ENCODE assay signal across 16 cellular contexts in the genomic region with DNA sequence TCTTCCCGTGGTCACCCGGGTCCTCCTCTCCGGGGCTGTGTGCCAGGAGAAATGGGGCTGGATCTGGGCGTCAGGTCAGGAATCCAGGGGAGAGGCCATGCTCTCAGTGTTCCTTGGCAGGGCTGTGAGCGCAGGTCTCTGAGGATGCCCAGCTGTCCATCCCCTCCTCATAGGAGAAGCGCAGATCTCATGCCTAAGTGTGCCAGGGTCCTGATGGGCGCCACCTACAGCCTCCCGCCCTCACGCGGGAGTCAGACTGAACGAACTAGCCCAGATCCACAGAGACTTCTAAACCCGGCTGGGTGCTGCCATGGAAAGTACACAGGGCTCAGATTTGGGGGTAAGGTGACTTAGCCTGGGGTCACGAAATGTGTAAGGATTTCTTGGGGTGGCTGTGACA. TPM values are rescaled to one million over a fixed set of nuclear protein-coding genes. Genes with fewer than 3 reads are reported as not detected.
DNase-seq lines count a peak whose midpoint lies in the region; ATAC-seq and TF ChIP-seq lines count a peak whose summit lies in the region.
"Had no signal": no experiment of that assay in that cellular context is flagged by ENCODE, and none has a peak within 500 bp of the region (broad histone marks: within the 10 kb centered on the region; RNA-seq: fewer than 3 reads in every experiment).

No MANE protein-coding gene starts in this region.

- no peaks in the 10 kb centered on the region for H3K27me3 Mint-ChIP-seq in T-helper 1 cell treated with Interleukin-12 subunit alpha and Interleukin-12 subunit beta and Interleukin-4 antibody, amounts not matched to agents 30 μg/mL and 1 μg/mL, for 36 hours (ENCODE audit: low read depth)
- H3K27me3 Mint-ChIP-seq in endodermal cell (ENCODE audit: insufficient read depth): no peaks in the 10 kb centered on the region
- H3K27me3 Mint-ChIP-seq in stimulated activated naive CD8-positive, alpha-beta T cell treated with anti-CD3 and anti-CD28 coated beads, Interleukin-15, amount 100 ng/mL, for 72 hours: no peaks in the 10 kb centered on the region

- H3K27ac Mint-ChIP-seq in T-helper 1 cell treated with Interleukin-12 subunit alpha and Interleukin-12 subunit beta and Interleukin-4 antibody, amounts not matched to agents 30 μg/mL and 1 μg/mL, for 36 hours: peak overlapping the region; percentile 68
- H3K27ac Mint-ChIP-seq in endodermal cell: peak overlapping the region; percentile 44
- H3K27ac Mint-ChIP-seq in stimulated activated naive CD8-positive, alpha-beta T cell treated with anti-CD3 and anti-CD28 coated beads, Interleukin-15, amount 100 ng/mL, for 72 hours: peak overlapping the region; percentile 47 to 97

- TF ChIP-seq CTCF in endodermal cell (conservative IDR thresholded peaks at IDR 0.05): no peak

- ATAC-seq in right cardiac atrium (peak in 1 of 2 donors; percentile 17), HG03432 (IDR thresholded peaks at IDR 0.05; ENCODE audit: unreplicated experiment) (no peak)
- peak; percentile 43 for ATAC-seq in stimulated activated naive CD8-positive, alpha-beta T cell treated with anti-CD3 and anti-CD28 coated beads, Interleukin-15, amount 100 ng/mL, for 72 hours

- H3K9me3 ChIP-seq in right cardiac atrium (ENCODE audit: control insufficient read depth, low read length) (no peaks in the 10 kb centered on the region), endodermal cell (ENCODE audit: control insufficient read depth, low read length) (no peaks in the 10 kb centered on the region)
- H3K9me3 ChIP-seq: tibial artery had no signal

- peaks cover 6% of the 10 kb centered on the region for H3K36me3 ChIP-seq in endodermal cell (ENCODE audit: control insufficient read depth, insufficient read depth, low read length)

- 93% methylated on average over 13 of the region's 13 CpGs for WGBS in right cardiac atrium
- 95 to 97% methylated on average over 3 to 13 of the region's 13 CpGs for WGBS in endodermal cell (ENCODE audit: insufficient coverage in 1 of 2, insufficient read length in 1 of 2), 2 experiments

- H3K27me3 ChIP-seq in right cardiac atrium (ENCODE audit: control insufficient read depth, insufficient read depth) (no peaks in the 10 kb centered on the region), endodermal cell (ENCODE audit: control insufficient read depth, insufficient read depth, low read length, poor library complexity, severe bottlenecking) (no peaks in the 10 kb centered on the region)
- H3K27me3 ChIP-seq: tibial artery had no signal

- H3K4me1 ChIP-seq in right cardiac atrium (ENCODE audit: control insufficient read depth, insufficient read depth, low read length): no peaks in the 10 kb centered on the region
- H3K4me1 ChIP-seq in endodermal cell (ENCODE audit: control insufficient read depth, insufficient read depth, low read length): peaks cover 3% of the 10 kb centered on the region
- H3K4me1 ChIP-seq: tibial artery had no signal

- H3K36me3 Mint-ChIP-seq in T-helper 1 cell treated with Interleukin-12 subunit alpha and Interleukin-12 subunit beta and Interleukin-4 antibody, amounts not matched to agents 30 μg/mL and 1 μg/mL, for 36 hours (ENCODE audit: low read depth): peaks cover 22% of the 10 kb centered on the region
- H3K36me3 Mint-ChIP-seq in endodermal cell (ENCODE audit: low read depth): peaks cover 32% of the 10 kb centered on the region

- H3K27ac ChIP-seq in right cardiac atrium (ENCODE audit: low read length): no peak overlapping the region
- no peak overlapping the region for H3K27ac ChIP-seq in endodermal cell (ENCODE audit: low read depth, low read length)
- H3K27ac ChIP-seq: tibial artery, VCaP had no signal

- no peak overlapping the region for H3K4me3 Mint-ChIP-seq in T-helper 1 cell treated with Interleukin-12 subunit alpha and Interleukin-12 subunit beta and Interleukin-4 antibody, amounts not matched to agents 30 μg/mL and 1 μg/mL, for 36 hours
- no peak overlapping the region for H3K4me3 Mint-ChIP-seq in endodermal cell
- peak overlapping the region in 1 of 2 donors; percentile 13 for H3K4me3 Mint-ChIP-seq in stimulated activated naive CD8-positive, alpha-beta T cell treated with anti-CD3 and anti-CD28 coated beads, Interleukin-15, amount 100 ng/mL, for 72 hours

- no peaks in the 10 kb centered on the region for H3K9me3 Mint-ChIP-seq in T-helper 1 cell treated with Interleukin-12 subunit alpha and Interleukin-12 subunit beta and Interleukin-4 antibody, amounts not matched to agents 30 μg/mL and 1 μg/mL, for 36 hours
- no peaks in the 10 kb centered on the region for H3K9me3 Mint-ChIP-seq in endodermal cell
- no peaks in the 10 kb centered on the region for H3K9me3 Mint-ChIP-seq in stimulated activated naive CD8-positive, alpha-beta T cell treated with anti-CD3 and anti-CD28 coated beads, Interleukin-15, amount 100 ng/mL, for 72 hours

- H3K4me3 ChIP-seq in right cardiac atrium (ENCODE audit: low read length): no peak overlapping the region
- no peak overlapping the region for H3K4me3 ChIP-seq in endodermal cell (ENCODE audit: low read length)
- H3K4me3 ChIP-seq: tibial artery had no signal

- H3K9ac ChIP-seq in endodermal cell (ENCODE audit: extremely low read depth, low read length, poor library complexity, severe bottlenecking): no peak overlapping the region

- H3K4me1 Mint-ChIP-seq in T-helper 1 cell treated with Interleukin-12 subunit alpha and Interleukin-12 subunit beta and Interleukin-4 antibody, amounts not matched to agents 30 μg/mL and 1 μg/mL, for 36 hours (ENCODE audit: low read depth): peaks cover 20% of the 10 kb centered on the region
- H3K4me1 Mint-ChIP-seq in endodermal cell: peaks cover 8% of the 10 kb centered on the region
- H3K4me1 Mint-ChIP-seq in stimulated activated naive CD8-positive, alpha-beta T cell treated with anti-CD3 and anti-CD28 coated beads, Interleukin-15, amount 100 ng/mL, for 72 hours: peaks cover 56% of the 10 kb centered on the region

- DNase-seq in right cardiac atrium (peak in 2 of 3 donors; percentile 46 to 50), cardiac septum (ENCODE audit: low spot score) (no peak), endodermal cell (no peak), NCI-H1092 treated with DMSO at 0.1 percent for 48 hours (lab: John Stamatoyannopoulos, UW) (no peak)
- peak; percentile 18 to 54 for DNase-seq in stimulated activated naive CD8-positive, alpha-beta T cell treated with anti-CD3 and anti-CD28 coated beads, Interleukin-15, amount 100 ng/mL, for 72 hours
- DNase-seq: effector memory CD4-positive, alpha-beta T cell; glutamatergic neuron; midbrain; NCI-H1436 treated with DMSO at 0.1 percent for 48 hours; NCI-H2171; NCI-H69; retina; tibial artery had no signal

- intact Hi-C loops in right cardiac atrium (cut with DNase I) (no loop called here), cardiac septum (cut with DNase I) (no loop called here)

RNA-seq across cellular contexts. Expression of gene MGRN1, which starts 24.3 kb away (rescaled TPM):
- 10 to 100 TPM; 37.0 to 49.9 (median 41.2) TPM for total RNA-seq in right cardiac atrium
- polyA plus RNA-seq in right cardiac atrium: 22.0 TPM
- total RNA-seq in cardiac septum: 45.3 TPM
- total RNA-seq in endodermal cell: 10 to 100 TPM; 66.9 to 71.4 TPM
- 52.3 TPM for polyA plus RNA-seq in endodermal cell (2013, experiment 1 of 2)
- 45.0 TPM for polyA plus RNA-seq in endodermal cell (2013, experiment 2 of 2)

RNA-seq across cellular contexts. Expression of gene UBALD1, which starts 34.2 kb away (rescaled TPM):
- 10 to 100 TPM; 22.3 to 28.7 (median 25.7) TPM for total RNA-seq in right cardiac atrium
- polyA plus RNA-seq in right cardiac atrium: 30.1 TPM
- total RNA-seq in cardiac septum: 25.1 TPM
- 10 to 100 TPM; 46.8 to 49.6 TPM for total RNA-seq in endodermal cell
- polyA plus RNA-seq in endodermal cell (2013, experiment 1 of 2): 28.8 TPM
- 24.7 TPM for polyA plus RNA-seq in endodermal cell (2013, experiment 2 of 2)

RNA-seq across cellular contexts. Expression of gene NUDT16L1, which starts 44.4 kb away (rescaled TPM):
- 10 to 100 TPM; 30.5 to 55.2 (median 42.5) TPM for total RNA-seq in right cardiac atrium
- 62.3 TPM for polyA plus RNA-seq in right cardiac atrium
- 43.7 TPM for total RNA-seq in cardiac septum
- total RNA-seq in endodermal cell: 10 to 100 TPM; 38.6 to 40.7 TPM
- polyA plus RNA-seq in endodermal cell (2013, experiment 1 of 2): 36.4 TPM
- polyA plus RNA-seq in endodermal cell (2013, experiment 2 of 2): 33.5 TPM

Comparison
In these comparisons a context has a peak if more than half of its experiments do, and no peak if none do; other contexts are left out.
1. DNase-seq: peak in right cardiac atrium (2 of 3) and stimulated activated naive CD8-positive, alpha-beta T cell treated with anti-CD3 and anti-CD28 coated beads, Interleukin-15, amount 100 ng/mL, for 72 hours (2 of 2); none in cardiac septum (single experiment), endodermal cell (single experiment) and NCI-H1092 treated with DMSO at 0.1 percent for 48 hours (single experiment).
2. Peak in every context shown above with its lines, with median percentiles within 50 percentile points of each other: H3K27ac Mint-ChIP-seq.